In the genomic region with DNA sequence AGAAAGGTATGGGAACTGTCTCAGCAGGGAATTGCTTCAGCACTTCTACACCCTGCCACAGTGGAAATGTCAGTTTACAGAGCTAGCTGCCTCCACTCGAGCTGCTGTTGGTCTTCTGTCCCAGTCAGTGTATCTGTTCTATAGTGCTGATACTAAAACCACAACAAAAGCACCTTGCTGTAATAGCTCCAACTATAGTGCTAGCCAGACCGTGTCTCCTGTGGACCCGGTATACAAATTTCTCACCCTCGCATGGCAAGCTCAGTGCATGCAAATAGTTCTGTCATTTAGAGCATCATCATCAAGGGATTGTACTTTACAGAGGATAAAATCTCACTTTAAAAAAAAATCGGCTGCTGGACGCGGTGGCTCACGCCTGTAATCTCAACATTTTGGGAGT, we compare ENCODE assay signal across 13 cellular contexts. TPM values are rescaled to one million over a fixed set of nuclear protein-coding genes. Genes with fewer than 3 reads are reported as not detected.
DNase-seq lines count a peak whose midpoint lies in the region; ATAC-seq, FAIRE-seq and TF ChIP-seq lines count a peak whose summit lies in the region.
"Had no signal": no experiment of that assay in that cellular context is flagged by ENCODE, and none has a peak within 500 bp of the region (broad histone marks: within the 10 kb centered on the region; RNA-seq: fewer than 3 reads in every experiment).

No MANE protein-coding gene starts in this region.

- H3K27me3 ChIP-seq in BLaER1: no peaks in the 10 kb centered on the region
- H3K27me3 ChIP-seq in testis: no peaks in the 10 kb centered on the region

- H3K36me3 ChIP-seq in BLaER1: no peaks in the 10 kb centered on the region
- no peaks in the 10 kb centered on the region for H3K36me3 ChIP-seq in testis (ENCODE audit: low read depth, missing control alignments)

- H3K9ac ChIP-seq in BLaER1: no peak overlapping the region

- peaks cover 33% of the 10 kb centered on the region for H3K4me1 ChIP-seq in BLaER1
- H3K4me1 ChIP-seq in testis: no peaks in the 10 kb centered on the region

- DNase-seq in GM19239 (ENCODE audit: insufficient read length, low spot score) (peak; percentile 61), iPS-NIHi11 (ENCODE audit: low spot score) (no peak), lower leg skin (ENCODE audit: low spot score in 2 of 2) (no peak), COLO668 (lab: John Stamatoyannopoulos, UW; ENCODE audit: unreplicated experiment) (no peak), testis (no peak)
- DNase-seq: activated naive CD4-positive, alpha-beta T cell; dorsolateral prefrontal cortex; NCI-H2029 treated with DMSO at 0.1 percent for 48 hours; small intestine had no signal

- H4K20me1 ChIP-seq in BLaER1: no peaks in the 10 kb centered on the region

- H3K9me3 ChIP-seq in BLaER1 (no peaks in the 10 kb centered on the region), testis (no peaks in the 10 kb centered on the region)

- H3K27ac ChIP-seq in BLaER1 (no peak overlapping the region), testis (no peak overlapping the region)
- H3K27ac ChIP-seq: dorsolateral prefrontal cortex had no signal

- intact Hi-C loops in lower leg skin (cut with DNase I; ENCODE audit: low total_unique reads) (no loop called here), testis (cut with DNase I; ENCODE audit: low total_unique reads) (no loop called here)

- H3K4me2 ChIP-seq in BLaER1: peak overlapping the region; percentile 36

- TF ChIP-seq CTCF in lower leg skin (IDR thresholded peaks at IDR 0.05): no peak
- no peak for TF ChIP-seq CTCF in testis (IDR thresholded peaks at IDR 0.05)

- peak; percentile 94 for FAIRE-seq in GM19239 (lab: Jason Lieb, UNC)
- FAIRE-seq: A204.1, small intestine had no signal

- no peak for TF ChIP-seq POLR2A in lower leg skin (IDR thresholded peaks at IDR 0.05)
- no peak for TF ChIP-seq POLR2A in testis (IDR thresholded peaks at IDR 0.05)

- H3K4me3 ChIP-seq in BLaER1: no peak overlapping the region
- H3K4me3 ChIP-seq in lower leg skin (ENCODE audit: low read depth, poor library complexity, severe bottlenecking): no peak overlapping the region
- no peak overlapping the region for H3K4me3 ChIP-seq in testis
- H3K4me3 ChIP-seq: dorsolateral prefrontal cortex had no signal

- ATAC-seq in HG02642 (IDR thresholded peaks at IDR 0.05; ENCODE audit: poor library complexity, unreplicated experiment): peak; percentile 99
- ATAC-seq in HG03442 (IDR thresholded peaks at IDR 0.05; ENCODE audit: unreplicated experiment): peak; percentile 99

- WGBS in lower leg skin, 2 donors: 77 to 88% methylated on average over 8 of the region's 8 CpGs
- 72 to 90% methylated on average over 7 to 8 of the region's 8 CpGs for WGBS in testis, 2 donors

RNA-seq across cellular contexts. Expression of gene IQGAP2, which starts 51.5 kb away (rescaled TPM):
- 10 to 100 TPM in 3 of 4 donors, 1 to 10 TPM in 1; 3.5 to 18.5 (median 13.7) TPM for total RNA-seq in lower leg skin
- 10 to 100 TPM; 33.5 to 78.6 TPM for total RNA-seq in testis
- 60.2 TPM for polyA plus RNA-seq in testis (ENCODE audit: insufficient read depth, low read depth, low replicate concordance)
